21 cellular contexts compared by ENCODE assay signal in the genomic region with DNA sequence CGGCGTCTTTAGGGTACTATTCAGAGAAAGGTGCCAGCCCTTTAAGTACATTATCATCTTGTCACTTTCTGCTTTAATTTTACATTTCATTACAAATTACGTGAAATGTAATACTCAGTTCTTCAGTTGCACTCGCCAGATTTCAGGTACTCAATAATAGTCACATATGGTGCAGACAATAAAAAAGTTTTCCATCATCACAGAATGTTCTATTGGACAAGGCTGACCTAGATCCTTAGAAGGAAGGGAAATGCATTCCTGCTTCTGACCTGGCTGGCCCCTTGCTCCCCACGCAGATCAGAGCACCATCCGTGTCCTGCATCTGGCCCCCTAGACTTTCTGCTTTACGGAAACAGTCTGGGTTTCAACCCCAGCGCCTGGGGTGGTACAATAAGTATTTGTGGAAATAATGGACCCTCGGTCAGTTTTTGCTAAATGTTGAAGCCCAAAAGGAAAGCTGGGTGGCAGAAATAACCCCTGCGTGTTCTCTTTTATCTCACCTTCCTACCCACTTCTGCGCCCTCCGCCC. TPM values are rescaled to one million over a fixed set of nuclear protein-coding genes. Genes with fewer than 3 reads are reported as not detected.
DNase-seq lines count a peak whose midpoint lies in the region; ATAC-seq and TF ChIP-seq lines count a peak whose summit lies in the region.
"Had no signal": no experiment of that assay in that cellular context is flagged by ENCODE, and none has a peak within 500 bp of the region (broad histone marks: within the 10 kb centered on the region; RNA-seq: fewer than 3 reads in every experiment).

No MANE protein-coding gene starts in this region.

- peaks cover 10% of the 10 kb centered on the region for H3K23me2 ChIP-seq in H9 (ENCODE audit: insufficient read length, low read depth, low read length, poor library complexity, severe bottlenecking)

- H2BK12ac ChIP-seq in H9 (ENCODE audit: insufficient read length, low read depth, low read length): no peak overlapping the region

- H2BK20ac ChIP-seq in H9 (ENCODE audit: low read depth, low read length, poor library complexity, severe bottlenecking): no peak overlapping the region

- H3K27me3 ChIP-seq in H9 (ENCODE audit: insufficient read depth, low read length) (peaks cover 25% of the 10 kb centered on the region), endodermal cell (ENCODE audit: control insufficient read depth, insufficient read depth, low read length, poor library complexity, severe bottlenecking) (peaks cover 76% of the 10 kb centered on the region)

- no peak overlapping the region for H3K56ac ChIP-seq in H9 (ENCODE audit: insufficient read length, low read depth, low read length)

- no peak overlapping the region for H2BK15ac ChIP-seq in H9 (ENCODE audit: low read depth, low read length)

- no peaks in the 10 kb centered on the region for H3K36me3 Mint-ChIP-seq in activated T-cell treated with anti-CD3 and anti-CD28 coated beads, Interleukin-2, amount 50 U/mL, for 24 hours (ENCODE audit: low read depth)
- H3K36me3 Mint-ChIP-seq in H9 (ENCODE audit: insufficient read depth in 1 of 3, low read depth in 3 of 3) (no peaks in the 10 kb centered on the region), endodermal cell (ENCODE audit: low read depth) (no peaks in the 10 kb centered on the region), progenitor cell of endocrine pancreas (ENCODE audit: insufficient read depth) (peaks cover 4% of the 10 kb centered on the region)
- H3K36me3 Mint-ChIP-seq: CD14-positive monocyte had no signal

- no peak overlapping the region for H4K91ac ChIP-seq in H9 (ENCODE audit: insufficient read length, low read depth, low read length)

- no peak overlapping the region for H3K27ac Mint-ChIP-seq in activated T-cell treated with anti-CD3 and anti-CD28 coated beads, Interleukin-2, amount 50 U/mL, for 24 hours
- H3K27ac Mint-ChIP-seq in H9: no peak overlapping the region
- H3K27ac Mint-ChIP-seq in endodermal cell: no peak overlapping the region
- no peak overlapping the region for H3K27ac Mint-ChIP-seq in progenitor cell of endocrine pancreas
- H3K27ac Mint-ChIP-seq: CD14-positive monocyte had no signal

- in situ Hi-C loops in KBM-7 (cut with MboI; ENCODE audit: low pct_unique_long_range_greater_than_20kb, low sequenced_read_pairs): no loop called here

- no peak overlapping the region for H2AK5ac ChIP-seq in H9 (ENCODE audit: insufficient read length, low read length)

- no peaks in the 10 kb centered on the region; the same call in 1 of the 2 replicates for H3K4me1 ChIP-seq in H9 (ENCODE audit: insufficient read depth, low read length)
- no peaks in the 10 kb centered on the region for H3K4me1 ChIP-seq in endodermal cell (ENCODE audit: control insufficient read depth, insufficient read depth, low read length)

- H3K9ac ChIP-seq in H9 (ENCODE audit: extremely low read depth, insufficient read length, low read length) (no peak overlapping the region), endodermal cell (ENCODE audit: extremely low read depth, low read length, poor library complexity, severe bottlenecking) (no peak overlapping the region)

- no peak overlapping the region for H3K23ac ChIP-seq in H9 (ENCODE audit: insufficient read length, low read depth, low read length)

- H3T11ph ChIP-seq in H9 (ENCODE audit: low read length): no peak overlapping the region

- no peak overlapping the region for H4K8ac ChIP-seq in H9 (replicated peaks; ENCODE audit: insufficient read length, low read depth, low read length)

- H3K4me3 ChIP-seq in endodermal cell (ENCODE audit: low read length): no peak overlapping the region

- H3K9me3 ChIP-seq in H9 (ENCODE audit: control insufficient read depth, low read depth, low read length) (no peaks in the 10 kb centered on the region), endodermal cell (ENCODE audit: control insufficient read depth, low read length) (no peaks in the 10 kb centered on the region)

- TF ChIP-seq CTCF in H9 (conservative IDR thresholded peaks at IDR 0.05) (no peak), endodermal cell (conservative IDR thresholded peaks at IDR 0.05) (no peak), progenitor cell of endocrine pancreas (IDR thresholded peaks at IDR 0.05; ENCODE audit: unreplicated experiment) (no peak)

- no peaks in the 10 kb centered on the region for H3K9me3 Mint-ChIP-seq in activated T-cell treated with anti-CD3 and anti-CD28 coated beads, Interleukin-2, amount 50 U/mL, for 24 hours
- H3K9me3 Mint-ChIP-seq in H9 (no peaks in the 10 kb centered on the region), endodermal cell (no peaks in the 10 kb centered on the region), progenitor cell of endocrine pancreas (ENCODE audit: low read depth) (no peaks in the 10 kb centered on the region)

- H3K79me2 ChIP-seq in H9 (ENCODE audit: insufficient read depth, low read length): no peaks in the 10 kb centered on the region

- no peaks in the 10 kb centered on the region for H3K36me3 ChIP-seq in endodermal cell (ENCODE audit: control insufficient read depth, insufficient read depth, low read length)

- WGBS in H9 (ENCODE audit: extremely low coverage, insufficient read length, low lambda C conversion rate): no CpG with 5 or more reads among the region's 12 CpGs
- 78 to 79% methylated on average over 6 to 11 of the region's 12 CpGs for WGBS in endodermal cell (ENCODE audit: insufficient coverage in 1 of 2, insufficient read length in 1 of 2), 2 experiments

- H3K4me3 Mint-ChIP-seq in activated T-cell treated with anti-CD3 and anti-CD28 coated beads, Interleukin-2, amount 50 U/mL, for 24 hours: peak overlapping the region; percentile 15
- peak overlapping the region; percentile 48 to 76; a peak in 4 of 5 replicates for H3K4me3 Mint-ChIP-seq in H9
- H3K4me3 Mint-ChIP-seq in endodermal cell: peak overlapping the region; percentile 29
- peak overlapping the region; percentile 61 for H3K4me3 Mint-ChIP-seq in progenitor cell of endocrine pancreas (ENCODE audit: low read depth)

- H3K14ac ChIP-seq in H9 (ENCODE audit: insufficient read depth, low read length): no peak overlapping the region

- H3K27ac ChIP-seq in H9 (ENCODE audit: insufficient read length, low read depth, low read length) (no peak overlapping the region), endodermal cell (ENCODE audit: low read depth, low read length) (no peak overlapping the region)
- H3K27ac ChIP-seq: RWPE1, skin epidermis had no signal

- H3K4me1 Mint-ChIP-seq in activated T-cell treated with anti-CD3 and anti-CD28 coated beads, Interleukin-2, amount 50 U/mL, for 24 hours (ENCODE audit: low read depth): peaks cover 2% of the 10 kb centered on the region
- H3K4me1 Mint-ChIP-seq in H9 (peaks cover 8 to 15% of the 10 kb centered on the region in 2 experiments; a peak in 3 of 4 replicates), endodermal cell (peaks cover 10% of the 10 kb centered on the region), progenitor cell of endocrine pancreas (ENCODE audit: low read depth) (peaks cover 17% of the 10 kb centered on the region)

- no peak for DNase-seq in activated T-cell treated with anti-CD3 and anti-CD28 coated beads, Interleukin-2, amount 50 U/mL, for 24 hours
- DNase-seq in activated T-cell treated with anti-CD3 and anti-CD28 coated beads for 4 hours: no peak
- no peak for DNase-seq in H9
- DNase-seq in endodermal cell: no peak
- DNase-seq in progenitor cell of endocrine pancreas (ENCODE audit: low spot score, unreplicated experiment): no peak
- no peak for DNase-seq in DMS53 treated with DMSO at 0.1 percent for 48 hours (lab: John Stamatoyannopoulos, UW; ENCODE audit: unreplicated experiment)
- DNase-seq in KBM-7: no peak
- DNase-seq: cortex of kidney; DMS79 treated with DMSO at 0.1 percent for 48 hours; NCI-H1092 treated with DMSO at 0.1 percent for 48 hours; NCI-H2081 treated with DMSO at 0.1 percent for 48 hours; stimulated activated CD4-positive, alpha-beta T cell treated with anti-CD3 and anti-CD28 coated beads, Interleukin-4, amount 100 ng/mL, for 4 hours had no signal

- H3K4ac ChIP-seq in H9 (ENCODE audit: low read depth, low read length): no peak overlapping the region

- H3K4me2 ChIP-seq in H9 (ENCODE audit: insufficient read depth, insufficient read length, low read length): peak overlapping the region; percentile 49

- peaks cover 70% of the 10 kb centered on the region for H3K27me3 Mint-ChIP-seq in activated T-cell treated with anti-CD3 and anti-CD28 coated beads, Interleukin-2, amount 50 U/mL, for 24 hours
- H3K27me3 Mint-ChIP-seq in H9 (ENCODE audit: low read depth) (peaks cover 88% of the 10 kb centered on the region), endodermal cell (ENCODE audit: insufficient read depth) (peaks cover 78% of the 10 kb centered on the region), progenitor cell of endocrine pancreas (peaks cover 46% of the 10 kb centered on the region)

- ATAC-seq in GM19395 (IDR thresholded peaks at IDR 0.05; ENCODE audit: unreplicated experiment): no peak

- no peak overlapping the region for H2AFZ ChIP-seq in H9 (ENCODE audit: low read length)

- H3K18ac ChIP-seq in H9 (ENCODE audit: insufficient read length, low read depth, low read length): no peak overlapping the region

- no peaks in the 10 kb centered on the region for H4K20me1 ChIP-seq in H9 (ENCODE audit: control insufficient read depth, insufficient read depth, insufficient read length)

- H2BK5ac ChIP-seq in H9 (ENCODE audit: insufficient read length, low read length): no peak overlapping the region

- H3K79me1 ChIP-seq in H9 (ENCODE audit: insufficient read depth, low read depth, low read length, poor library complexity, severe bottlenecking): no peaks in the 10 kb centered on the region

- no peak overlapping the region for H4K5ac ChIP-seq in H9 (ENCODE audit: insufficient read length, low read depth, low read length)

- no peak overlapping the region for H2BK120ac ChIP-seq in H9 (ENCODE audit: low read depth, low read length, poor library complexity, severe bottlenecking)

RNA-seq across cellular contexts. Expression of gene C2orf72, which starts 0.7 kb away (rescaled TPM):
- 0.77 and 1.0 TPM in 2 replicates for total RNA-seq in H9 (2021)
- 1 to 10 TPM; 1.8 to 3.9 TPM for total RNA-seq in endodermal cell
- polyA plus RNA-seq in endodermal cell (2013, experiment 1 of 2): 2.0 TPM
- 1.9 TPM for polyA plus RNA-seq in endodermal cell (2013, experiment 2 of 2)
- 9.7 and 11.1 TPM in 2 replicates for total RNA-seq in progenitor cell of endocrine pancreas
- polyA plus RNA-seq: CD14-positive monocyte had no signal

RNA-seq across cellular contexts. Expression of gene PSMD1, which starts 20.0 kb away (rescaled TPM):
- total RNA-seq in H9 (2021) (166 and 180 TPM in 2 replicates), endodermal cell (100 to 1,000 TPM; 148 to 158 TPM), progenitor cell of endocrine pancreas (99.0 and 103 TPM in 2 replicates)
- 102 TPM for polyA plus RNA-seq in endodermal cell (2013, experiment 1 of 2)
- 99.3 TPM for polyA plus RNA-seq in endodermal cell (2013, experiment 2 of 2)

RNA-seq across cellular contexts. Expression of gene SPATA3, which starts 40.7 kb away (rescaled TPM):
- total RNA-seq in H9 (2021) (not detected in 2 replicates), endodermal cell (not detected), progenitor cell of endocrine pancreas (not detected in 2 replicates)
- polyA plus RNA-seq in endodermal cell (2013, experiment 1 of 2): not detected
- polyA plus RNA-seq in endodermal cell (2013, experiment 2 of 2): not detected
- total RNA-seq: epithelial cell of proximal tubule, frontal cortex, HT1080, left lobe of liver, LHCN-M2 had no signal
- polyA plus RNA-seq: CD14-positive monocyte had no signal
